8 cellular contexts compared by ENCODE assay signal in genomic region chr1:153945795-153946621, GRCh38. TPM values are rescaled to one million over a fixed set of nuclear protein-coding genes. Genes with fewer than 3 reads are reported as not detected.
DNase-seq lines count a peak whose midpoint lies in the region; ATAC-seq, FAIRE-seq and TF ChIP-seq lines count a peak whose summit lies in the region.

No MANE protein-coding gene starts in this region.

- peak overlapping the region; percentile 82 for H3K4me3 Mint-ChIP-seq in Caco-2 (ENCODE audit: unreplicated experiment)
- peak overlapping the region; percentile 96 for H3K4me3 Mint-ChIP-seq in activated naive CD4-positive, alpha-beta T cell treated with anti-CD3 and anti-CD28 coated beads, Interleukin-2, amount 10 ng/mL, durations not matched to agents 7 days and 5 days
- peak overlapping the region; percentile 89 for H3K4me3 Mint-ChIP-seq in glutamatergic neuron (ENCODE audit: unreplicated experiment)

- intact Hi-C loops in Caco-2 (cut with micrococcal nuclease; ENCODE audit: unreplicated experiment): loop anchor here (1.0 to 2.0 kb wide), 2 partner anchors 23 to 40 kb away; partner anchors contain the start of genes GATAD2B and RAB13
- intact Hi-C loops in pancreas (cut with DNase I): loop anchor here in 1 of 3 donors (10.0 kb wide), 2 partner anchors 121 to 151 kb away; no protein-coding TSS in a partner anchor
- intact Hi-C loops in transverse colon (cut with DNase I; ENCODE audit: low total_unique reads): no loop called here

- no peaks in the 10 kb centered on the region for H3K27me3 Mint-ChIP-seq in Caco-2 (ENCODE audit: insufficient read depth, unreplicated experiment)
- H3K27me3 Mint-ChIP-seq in activated naive CD4-positive, alpha-beta T cell treated with anti-CD3 and anti-CD28 coated beads, Interleukin-2, amount 10 ng/mL, durations not matched to agents 7 days and 5 days: peaks cover 4% of the 10 kb centered on the region
- H3K27me3 Mint-ChIP-seq in glutamatergic neuron (ENCODE audit: unreplicated experiment): peaks cover 3% of the 10 kb centered on the region

- DNase-seq in Caco-2: peak; percentile 60 to 68
- peak; percentile 89 for DNase-seq in SIG-M5 (lab: John Stamatoyannopoulos, UW)
- peak; percentile 87 for DNase-seq in activated naive CD4-positive, alpha-beta T cell treated with anti-CD3 and anti-CD28 coated beads, Interleukin-2, amount 10 ng/mL, durations not matched to agents 7 days and 5 days
- DNase-seq in glutamatergic neuron: peak; percentile 71
- DNase-seq in pancreas: peak; percentile 65 to 89 (median 82)
- DNase-seq in transverse colon: peak; percentile 90

- ATAC-seq in GM19455 (IDR thresholded peaks at IDR 0.05; ENCODE audit: unreplicated experiment) (peak; percentile 67), HG03565 (IDR thresholded peaks at IDR 0.05; ENCODE audit: unreplicated experiment) (peak; percentile 55), pancreas (peak; percentile 70 to 89 (median 79))

- WGBS in pancreas, 2 donors: 0 to 1% methylated on average over 43 to 95 of the region's 95 CpGs
- 1% methylated on average over 24 of the region's 95 CpGs; no CpG with 5 or more reads in 1 of the 2 donors for WGBS in transverse colon (ENCODE audit: low coverage in 1 of 2), 2 donors

- H3K4me3 ChIP-seq in Caco-2 (ENCODE audit: low read depth, low read length): peak overlapping the region; percentile 92
- peak overlapping the region; percentile 85 to 97 (median 94) for H3K4me3 ChIP-seq in pancreas
- peak overlapping the region; percentile 79 to 97 (median 92) for H3K4me3 ChIP-seq in transverse colon

- POLR2A ChIA-PET in Caco-2 (lab: Charles Lee): interaction anchor here (0.6 to 1.7 kb wide), 5 partner anchors 17 to 179 kb away, joined by 3 to 20 read pairs (median 6); partner anchors contain the start of genes CREB3L4 and GATAD2B

- H3K27ac ChIP-seq in pancreas: peak overlapping the region; percentile 76 to 93 (median 89)
- H3K27ac ChIP-seq in transverse colon: peak overlapping the region; percentile 97 to 99 (median 99)

- H3K9me3 Mint-ChIP-seq in Caco-2 (ENCODE audit: unreplicated experiment): no peaks in the 10 kb centered on the region
- no peaks in the 10 kb centered on the region for H3K9me3 Mint-ChIP-seq in activated naive CD4-positive, alpha-beta T cell treated with anti-CD3 and anti-CD28 coated beads, Interleukin-2, amount 10 ng/mL, durations not matched to agents 7 days and 5 days
- peaks cover 7% of the 10 kb centered on the region for H3K9me3 Mint-ChIP-seq in glutamatergic neuron (ENCODE audit: unreplicated experiment)

- BruUV-seq in Caco-2 (replicated peaks; lab: Mats Ljungman, UMichigan): no TSS peak

- peaks cover 3% of the 10 kb centered on the region; the same call in 1 of the 2 replicates for H3K36me3 ChIP-seq in Caco-2 (ENCODE audit: control insufficient read depth, insufficient read depth, low read length)
- peaks cover 0 to 22% (median 0%) of the 10 kb centered on the region in 3 donors for H3K36me3 ChIP-seq in pancreas
- H3K36me3 ChIP-seq in transverse colon: peaks cover 0 to 31% (median 14%) of the 10 kb centered on the region in 4 donors

- CTCF ChIA-PET in Caco-2 (lab: Charles Lee): interaction anchor here (0.6 to 2.0 kb wide), 9 partner anchors 11 to 302 kb away, joined by 4 to 24 read pairs (median 6); partner anchors contain the start of genes CREB3L4, CRTC2, GATAD2B and SLC39A1
- CTCF ChIA-PET in activated naive CD4-positive, alpha-beta T cell treated with anti-CD3 and anti-CD28 coated beads, Interleukin-2, amount 10 ng/mL, durations not matched to agents 7 days and 5 days (lab: Charles Lee): interaction anchor here (0.6 to 3.3 kb wide), 16 partner anchors 10 to 380 kb away, joined by 3 to 23 read pairs (median 4); partner anchors contain the start of genes CREB3L4, GATAD2B, JTB and RAB13

- TF ChIP-seq CTCF in Caco-2 (IDR thresholded peaks at IDR 0.05; ENCODE audit: insufficient read depth in 1 of 2, low read depth in 1 of 2, low read length in 1 of 2, severe bottlenecking in 1 of 2, unreplicated experiment in 1 of 2) (no peak), glutamatergic neuron (IDR thresholded peaks at IDR 0.05; ENCODE audit: partially characterized antibody, unreplicated experiment) (no peak), pancreas (IDR thresholded peaks at IDR 0.05) (no peak), transverse colon (IDR thresholded peaks at IDR 0.05) (no peak)

- H3K9me3 ChIP-seq in Caco-2 (no peaks in the 10 kb centered on the region), pancreas (no peaks in the 10 kb centered on the region), transverse colon (no peaks in the 10 kb centered on the region)

- TF ChIP-seq EP300 in transverse colon (IDR thresholded peaks at IDR 0.05; ENCODE audit: low read depth): peak; percentile 55

- peak overlapping the region; percentile 44 for H3K27ac Mint-ChIP-seq in Caco-2 (ENCODE audit: unreplicated experiment)
- peak overlapping the region; percentile 99 for H3K27ac Mint-ChIP-seq in activated naive CD4-positive, alpha-beta T cell treated with anti-CD3 and anti-CD28 coated beads, Interleukin-2, amount 10 ng/mL, durations not matched to agents 7 days and 5 days
- peak overlapping the region; percentile 84 for H3K27ac Mint-ChIP-seq in glutamatergic neuron (ENCODE audit: unreplicated experiment)

- TF ChIP-seq POLR2A in transverse colon (IDR thresholded peaks at IDR 0.05): peak; percentile 66

- H3K27me3 ChIP-seq in Caco-2 (replicated peaks; ENCODE audit: control insufficient read depth, insufficient read depth, low read length): no peaks in the 10 kb centered on the region
- H3K27me3 ChIP-seq in pancreas: no peaks in the 10 kb centered on the region
- H3K27me3 ChIP-seq in transverse colon: no peaks in the 10 kb centered on the region

- H3K36me3 Mint-ChIP-seq in Caco-2 (ENCODE audit: insufficient read depth, unreplicated experiment) (peaks cover 59% of the 10 kb centered on the region), glutamatergic neuron (ENCODE audit: unreplicated experiment) (no peaks in the 10 kb centered on the region)
- H3K36me3 Mint-ChIP-seq in activated naive CD4-positive, alpha-beta T cell treated with anti-CD3 and anti-CD28 coated beads, Interleukin-2, amount 10 ng/mL, durations not matched to agents 7 days and 5 days: peaks cover 65% of the 10 kb centered on the region

- peaks cover 8% of the 10 kb centered on the region for H3K4me1 ChIP-seq in Caco-2
- H3K4me1 ChIP-seq in pancreas: no peaks in the 10 kb centered on the region
- peaks cover 0 to 15% (median 11%) of the 10 kb centered on the region in 4 donors for H3K4me1 ChIP-seq in transverse colon

- H3K4me1 Mint-ChIP-seq in Caco-2 (ENCODE audit: low read depth, unreplicated experiment) (peaks cover 7% of the 10 kb centered on the region), glutamatergic neuron (ENCODE audit: low read depth, unreplicated experiment) (peaks cover 3% of the 10 kb centered on the region)
- H3K4me1 Mint-ChIP-seq in activated naive CD4-positive, alpha-beta T cell treated with anti-CD3 and anti-CD28 coated beads, Interleukin-2, amount 10 ng/mL, durations not matched to agents 7 days and 5 days: peaks cover 40% of the 10 kb centered on the region

- in situ Hi-C loops in transverse colon (cut with MboI; ENCODE audit: low pct_ligation_motif_present in 1 of 4, low pct_unique_long_range_greater_than_20kb in 1 of 4, low sequenced_read_pairs in 3 of 4): loop anchor here in 2 of 4 donors (25.0 kb wide), 1 partner anchor 134 kb away; no protein-coding TSS in a partner anchor

- no peak for FAIRE-seq in pancreas (lab: Jason Lieb, UNC)

RNA-seq across cellular contexts. Expression of gene DENND4B, which starts 0.5 kb away (rescaled TPM):
- total RNA-seq in Caco-2 (2022): 78.2 and 79.0 TPM in 2 replicates
- total RNA-seq in glutamatergic neuron (ENCODE audit: unreplicated experiment): 72.9 TPM
- total RNA-seq in pancreas: 10 to 100 TPM; 17.8 to 41.7 (median 20.4) TPM
- polyA plus RNA-seq in pancreas: 10 to 100 TPM; 48.9 to 57.0 TPM
- total RNA-seq in transverse colon: 100 to 1,000 TPM in 1 of 4 donors, 10 to 100 TPM in 3; 42.3 to 121 (median 50.3) TPM

RNA-seq across cellular contexts. Expression of gene CRTC2, which starts 12.4 kb away (rescaled TPM):
- total RNA-seq in Caco-2 (2022) (24.4 and 30.8 TPM in 2 replicates), glutamatergic neuron (ENCODE audit: unreplicated experiment) (47.3 TPM), pancreas (10 to 100 TPM; 13.4 to 27.6 (median 18.3) TPM), transverse colon (10 to 100 TPM; 13.3 to 32.5 (median 21.4) TPM)
- 10 to 100 TPM; 36.9 to 48.6 TPM for polyA plus RNA-seq in pancreas

RNA-seq across cellular contexts. Expression of gene SLC39A1, which starts 17.3 kb away (rescaled TPM):
- total RNA-seq in Caco-2 (2022): 135 and 150 TPM in 2 replicates
- total RNA-seq in glutamatergic neuron (ENCODE audit: unreplicated experiment): 28.1 TPM
- 10 to 100 TPM; 20.0 to 46.1 (median 27.0) TPM for total RNA-seq in pancreas
- polyA plus RNA-seq in pancreas: 10 to 100 TPM; 22.8 to 38.1 TPM
- total RNA-seq in transverse colon: 10 to 100 TPM; 19.9 to 80.0 (median 47.1) TPM

RNA-seq across cellular contexts. Expression of gene CREB3L4, which starts 21.7 kb away (rescaled TPM):
- total RNA-seq in Caco-2 (2022): 9.0 and 9.8 TPM in 2 replicates
- 14.3 TPM for total RNA-seq in glutamatergic neuron (ENCODE audit: unreplicated experiment)
- 10 to 100 TPM in 2 of 6 donors, 1 to 10 TPM in 4; 6.5 to 13.2 (median 8.0) TPM for total RNA-seq in pancreas
- polyA plus RNA-seq in pancreas: 10 to 100 TPM; 13.3 to 19.6 TPM
- total RNA-seq in transverse colon: 10 to 100 TPM in 2 of 4 donors, 1 to 10 TPM in 2; 2.2 to 18.7 (median 11.6) TPM

RNA-seq across cellular contexts. Expression of gene GATAD2B, which starts 23.2 kb away (rescaled TPM):
- total RNA-seq in Caco-2 (2022) (38.0 and 42.6 TPM in 2 replicates), glutamatergic neuron (ENCODE audit: unreplicated experiment) (57.6 TPM), pancreas (10 to 100 TPM; 15.0 to 27.1 (median 17.1) TPM), transverse colon (10 to 100 TPM; 16.7 to 28.1 (median 20.2) TPM)
- polyA plus RNA-seq in pancreas: 1 to 10 TPM; 4.8 to 7.4 TPM

Comparison
In these comparisons a context has a peak if more than half of its experiments do, and no peak if none do; other contexts are left out.
1. Peak in every context shown above with its lines: DNase-seq, ATAC-seq, H3K4me3 ChIP-seq and H3K27ac ChIP-seq.
2. H3K27ac Mint-ChIP-seq: peak in every context shown above with its lines; median percentile 99 in activated naive CD4-positive, alpha-beta T cell treated with anti-CD3 and anti-CD28 coated beads, Interleukin-2, amount 10 ng/mL, durations not matched to agents 7 days and 5 days; 84 in glutamatergic neuron; 44 in Caco-2.